17 cellular contexts compared by ENCODE assay signal in genomic region chr1:109589177-109589576, GRCh38. TPM values are rescaled to one million over a fixed set of nuclear protein-coding genes. Genes with fewer than 3 reads are reported as not detected.
DNase-seq lines count a peak whose midpoint lies in the region; ATAC-seq and TF ChIP-seq lines count a peak whose summit lies in the region.
"Had no signal": no experiment of that assay in that cellular context is flagged by ENCODE, and none has a peak within 500 bp of the region (broad histone marks: within the 10 kb centered on the region; RNA-seq: fewer than 3 reads in every experiment).

No MANE protein-coding gene starts in this region.

- H3K27me3 ChIP-seq in liver (ENCODE audit: control insufficient read depth in 4 of 4, insufficient read depth in 4 of 4, low read length in 3 of 4) (no peaks in the 10 kb centered on the region), vagina (no peaks in the 10 kb centered on the region), psoas muscle (ENCODE audit: insufficient read depth in 3 of 3, low read length in 2 of 3) (no peaks in the 10 kb centered on the region)

- H3K27me3 Mint-ChIP-seq in stimulated activated naive CD8-positive, alpha-beta T cell treated with anti-CD3 and anti-CD28 coated beads, Interleukin-15, Interleukin-2, amounts not matched to agents 100 ng/mL and 50 ng/mL, for 24 hours: no peaks in the 10 kb centered on the region
- H3K27me3 Mint-ChIP-seq in stimulated activated naive CD8-positive, alpha-beta T cell treated with anti-CD3 and anti-CD28 coated beads, Interleukin-15, amount 100 ng/mL, for 72 hours: no peaks in the 10 kb centered on the region
- H3K27me3 Mint-ChIP-seq in activated T-helper 17 cell treated with anti-CD3 and anti-CD28 coated beads, Interleukin-2, amount 50 U/mL, for 72 hours: no peaks in the 10 kb centered on the region

- H3K9ac ChIP-seq in liver (ENCODE audit: low read depth in 1 of 2, low read length in 2 of 2): no peak overlapping the region

- H3K36me3 Mint-ChIP-seq in stimulated activated naive CD8-positive, alpha-beta T cell treated with anti-CD3 and anti-CD28 coated beads, Interleukin-15, Interleukin-2, amounts not matched to agents 100 ng/mL and 50 ng/mL, for 24 hours (ENCODE audit: low read depth): peaks cover 74% of the 10 kb centered on the region
- H3K36me3 Mint-ChIP-seq in activated T-helper 17 cell treated with anti-CD3 and anti-CD28 coated beads, Interleukin-2, amount 50 U/mL, for 72 hours (ENCODE audit: low read depth): peaks cover 100% of the 10 kb centered on the region

- H3K4me3 ChIP-seq in liver (ENCODE audit: low read depth in 1 of 3, low read length in 3 of 3) (no peak overlapping the region), vagina (no peak overlapping the region), psoas muscle (no peak overlapping the region)
- H3K4me3 ChIP-seq: HAP-1 had no signal

- peak in 1 of 2 donors; percentile 21 for TF ChIP-seq RAD21 in liver (IDR thresholded peaks at IDR 0.05)

- H3K4me1 ChIP-seq in liver (ENCODE audit: control insufficient read depth in 4 of 4, insufficient read depth in 4 of 4, low read length in 3 of 4) (peaks cover 5 to 30% (median 11%) of the 10 kb centered on the region in 4 donors), vagina (no peaks in the 10 kb centered on the region), psoas muscle (no peaks in the 10 kb centered on the region)
- H3K4me1 ChIP-seq: HAP-1 had no signal

- TF ChIP-seq CTCF in liver (IDR thresholded peaks at IDR 0.05; ENCODE audit: low read depth, low read length, missing input control): no peak
- no peak for TF ChIP-seq CTCF in vagina (IDR thresholded peaks at IDR 0.05)
- no peak for TF ChIP-seq CTCF in psoas muscle (IDR thresholded peaks at IDR 0.05)

- H3K4me1 Mint-ChIP-seq in stimulated activated naive CD8-positive, alpha-beta T cell treated with anti-CD3 and anti-CD28 coated beads, Interleukin-15, Interleukin-2, amounts not matched to agents 100 ng/mL and 50 ng/mL, for 24 hours (ENCODE audit: low read depth): no peaks in the 10 kb centered on the region
- H3K4me1 Mint-ChIP-seq in stimulated activated naive CD8-positive, alpha-beta T cell treated with anti-CD3 and anti-CD28 coated beads, Interleukin-15, amount 100 ng/mL, for 72 hours: no peaks in the 10 kb centered on the region
- H3K4me1 Mint-ChIP-seq in activated T-helper 17 cell treated with anti-CD3 and anti-CD28 coated beads, Interleukin-2, amount 50 U/mL, for 72 hours: no peaks in the 10 kb centered on the region

- no peak for ATAC-seq in stimulated activated naive CD8-positive, alpha-beta T cell treated with anti-CD3 and anti-CD28 coated beads, Interleukin-15, amount 100 ng/mL, for 72 hours
- no peak for ATAC-seq in activated T-helper 17 cell treated with anti-CD3 and anti-CD28 coated beads, Interleukin-2, amount 50 U/mL, for 72 hours (replicated peaks)
- ATAC-seq in psoas muscle (no peak), GM19328 (IDR thresholded peaks at IDR 0.05; ENCODE audit: unreplicated experiment) (no peak)

- no peak overlapping the region for H3K27ac ChIP-seq in liver (ENCODE audit: low read depth in 1 of 2, low read length in 2 of 2)
- no peak overlapping the region for H3K27ac ChIP-seq in vagina
- no peak overlapping the region for H3K27ac ChIP-seq in psoas muscle
- H3K27ac ChIP-seq: C4-2B had no signal

- no peak overlapping the region for H3K4me3 Mint-ChIP-seq in stimulated activated naive CD8-positive, alpha-beta T cell treated with anti-CD3 and anti-CD28 coated beads, Interleukin-15, Interleukin-2, amounts not matched to agents 100 ng/mL and 50 ng/mL, for 24 hours
- no peak overlapping the region for H3K4me3 Mint-ChIP-seq in stimulated activated naive CD8-positive, alpha-beta T cell treated with anti-CD3 and anti-CD28 coated beads, Interleukin-15, amount 100 ng/mL, for 72 hours
- no peak overlapping the region for H3K4me3 Mint-ChIP-seq in activated T-helper 17 cell treated with anti-CD3 and anti-CD28 coated beads, Interleukin-2, amount 50 U/mL, for 72 hours

- TF ChIP-seq POLR2A in vagina (IDR thresholded peaks at IDR 0.05): no peak

- H3K36me3 ChIP-seq in liver (ENCODE audit: control insufficient read depth in 4 of 4, insufficient read depth in 3 of 4, low read depth in 1 of 4, low read length in 3 of 4) (peaks cover 0 to 38% (median 23%) of the 10 kb centered on the region in 4 donors), vagina (peaks cover under 1 to 70% of the 10 kb centered on the region in 2 donors), psoas muscle (ENCODE audit: insufficient read depth in 1 of 2, low read depth in 1 of 2) (peaks cover 0 to 99% of the 10 kb centered on the region in 2 donors)

- intact Hi-C loops in vagina (cut with DNase I) (no loop called here), psoas muscle (cut with DNase I) (no loop called here)

- no peak for DNase-seq in stimulated activated naive CD8-positive, alpha-beta T cell treated with anti-CD3 and anti-CD28 coated beads, Interleukin-15, amount 100 ng/mL, for 72 hours
- DNase-seq in vagina (ENCODE audit: extremely low spot score in 2 of 2) (no peak), psoas muscle (no peak)
- DNase-seq: EL, NCI-H1417 treated with DMSO at 0.1 percent for 48 hours, NCI-H1930, NCI-H748 treated with DMSO at 0.1 percent for 48 hours, OCI-M1, RPMI8226, SIG-M5 had no signal

- H3K9me3 ChIP-seq in liver (ENCODE audit: control insufficient read depth in 4 of 4, low read length in 3 of 4) (no peaks in the 10 kb centered on the region), vagina (no peaks in the 10 kb centered on the region), psoas muscle (no peaks in the 10 kb centered on the region)
- H3K9me3 ChIP-seq: HAP-1 had no signal

- H3K27ac Mint-ChIP-seq in stimulated activated naive CD8-positive, alpha-beta T cell treated with anti-CD3 and anti-CD28 coated beads, Interleukin-15, Interleukin-2, amounts not matched to agents 100 ng/mL and 50 ng/mL, for 24 hours: peak overlapping the region; percentile 19
- peak overlapping the region in 1 of 2 donors; percentile 7 for H3K27ac Mint-ChIP-seq in stimulated activated naive CD8-positive, alpha-beta T cell treated with anti-CD3 and anti-CD28 coated beads, Interleukin-15, amount 100 ng/mL, for 72 hours
- peak overlapping the region; percentile 2 for H3K27ac Mint-ChIP-seq in activated T-helper 17 cell treated with anti-CD3 and anti-CD28 coated beads, Interleukin-2, amount 50 U/mL, for 72 hours

- 29% methylated on average over 3 of the region's 3 CpGs for WGBS in liver
- WGBS in psoas muscle, 3 donors: 85 to 94% (median 87%) methylated on average over 3 of the region's 3 CpGs

- H3K9me3 Mint-ChIP-seq in stimulated activated naive CD8-positive, alpha-beta T cell treated with anti-CD3 and anti-CD28 coated beads, Interleukin-15, Interleukin-2, amounts not matched to agents 100 ng/mL and 50 ng/mL, for 24 hours: no peaks in the 10 kb centered on the region
- H3K9me3 Mint-ChIP-seq in stimulated activated naive CD8-positive, alpha-beta T cell treated with anti-CD3 and anti-CD28 coated beads, Interleukin-15, amount 100 ng/mL, for 72 hours: no peaks in the 10 kb centered on the region
- H3K9me3 Mint-ChIP-seq in activated T-helper 17 cell treated with anti-CD3 and anti-CD28 coated beads, Interleukin-2, amount 50 U/mL, for 72 hours: no peaks in the 10 kb centered on the region

TF ChIP-seq in liver, 16 proteins besides CTCF, POLR2A, EP300 and RAD21 (continues in another document):
- TF ChIP-seq YY1 (IDR thresholded peaks at IDR 0.05): no peak
- peak; percentile 39 to 62 for TF ChIP-seq EGR1 (IDR thresholded peaks at IDR 0.05; ENCODE audit: low read depth in 2 of 2)
- TF ChIP-seq ZBTB33 (IDR thresholded peaks at IDR 0.05): no peak
- TF ChIP-seq FOXA1 (IDR thresholded peaks at IDR 0.05): no peak

RNA-seq across cellular contexts. Expression of gene GNAT2, which starts 30.2 kb away (rescaled TPM):
- total RNA-seq in activated T-helper 17 cell treated with anti-CD3 and anti-CD28 coated beads, Interleukin-2, amount 50 U/mL, for 72 hours: under 1 TPM; 0.32 to 0.54 TPM
- total RNA-seq in liver (under 1 TPM; 0.09 to 0.17 TPM), vagina (not detected), psoas muscle (not detected)
- polyA plus RNA-seq in liver (under 1 TPM in 1 of 2 donors, not detected in 1; 0.17 TPM), psoas muscle (under 1 TPM in 2 of 3 donors, not detected in 1; 0.07 to 0.16 TPM)
- total RNA-seq: NCI-H460 had no signal

RNA-seq across cellular contexts. Expression of gene AMPD2, which starts 30.5 kb away (rescaled TPM):
- total RNA-seq in activated T-helper 17 cell treated with anti-CD3 and anti-CD28 coated beads, Interleukin-2, amount 50 U/mL, for 72 hours: 100 to 1,000 TPM in 1 of 2 donors, 10 to 100 TPM in 1; 97.1 to 135 TPM
- total RNA-seq in liver (10 to 100 TPM; 19.2 to 87.4 TPM), vagina (38.5 TPM), psoas muscle (10 to 100 TPM in 1 of 4 donors, 1 to 10 TPM in 3; 7.3 to 13.1 (median 8.7) TPM)
- polyA plus RNA-seq in liver (10 to 100 TPM; 20.2 to 25.2 TPM), psoas muscle (10 to 100 TPM in 1 of 3 donors, 1 to 10 TPM in 2; 4.2 to 13.9 (median 5.6) TPM)

RNA-seq across cellular contexts. Expression of gene GNAI3, which starts 40.8 kb away (rescaled TPM):
- 10 to 100 TPM in 1 of 2 donors, 1 to 10 TPM in 1; 10.0 to 11.6 TPM for total RNA-seq in activated T-helper 17 cell treated with anti-CD3 and anti-CD28 coated beads, Interleukin-2, amount 50 U/mL, for 72 hours
- total RNA-seq in liver: 1 to 10 TPM; 6.4 to 6.5 TPM
- 1 to 10 TPM; 1.9 to 2.2 TPM for polyA plus RNA-seq in liver
- total RNA-seq in vagina: 4.9 TPM
- total RNA-seq in psoas muscle: 1 to 10 TPM; 1.4 to 2.3 (median 1.7) TPM
- polyA plus RNA-seq in psoas muscle: 1 to 10 TPM in 2 of 3 donors, under 1 TPM in 1; 0.96 to 2.9 (median 1.5) TPM

RNA-seq across cellular contexts. Expression of gene GPR61, which starts 49.5 kb away (rescaled TPM):
- under 1 TPM in 1 of 2 donors, not detected in 1; 0.45 TPM for total RNA-seq in activated T-helper 17 cell treated with anti-CD3 and anti-CD28 coated beads, Interleukin-2, amount 50 U/mL, for 72 hours
- total RNA-seq in liver (not detected), vagina (not detected), psoas muscle (1 to 10 TPM in 1 of 4 donors, under 1 TPM in 1, not detected in 2; 0.18 to 1.4 TPM)
- polyA plus RNA-seq in liver (under 1 TPM in 1 of 2 donors, not detected in 1; 0.32 TPM), psoas muscle (under 1 TPM in 1 of 3 donors, not detected in 2; 0.10 TPM)
